Comparison of ENCODE assay signal across 1 cellular context in the genomic region with DNA sequence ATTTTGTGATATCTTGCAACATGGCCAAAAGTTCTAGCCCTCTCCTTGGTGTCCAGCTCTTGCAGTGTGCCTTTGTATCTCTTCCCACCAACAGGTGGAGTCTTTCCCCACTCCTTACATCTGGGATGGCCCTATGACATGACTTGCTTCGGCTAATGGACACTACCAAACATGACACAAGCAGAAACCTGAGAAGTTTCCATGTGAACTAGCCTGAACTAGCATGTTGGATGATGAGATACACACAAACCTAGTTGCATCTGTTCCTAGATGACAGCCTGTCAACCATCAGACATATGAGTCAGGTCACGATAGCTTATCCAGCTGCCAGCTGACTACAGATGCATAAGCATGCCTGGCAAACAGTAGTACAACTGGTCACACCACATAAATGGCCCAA.
TF ChIP-seq lines count a peak whose summit lies in the region.

No MANE protein-coding gene starts in this region.

TF ChIP-seq in IMR-90, 13 proteins besides CTCF, POLR2A, EP300 and RAD21 (continued from another document):
- no peak for TF ChIP-seq CHD1 (IDR thresholded peaks at IDR 0.05; ENCODE audit: low read depth, low read length)
- no peak for TF ChIP-seq ELK1 (IDR thresholded peaks at IDR 0.05; ENCODE audit: borderline replicate concordance, low read depth, low read length)
- TF ChIP-seq RFX5 (IDR thresholded peaks at IDR 0.05; ENCODE audit: low read depth, low read length): no peak
- no peak for TF ChIP-seq MAZ (IDR thresholded peaks at IDR 0.05; ENCODE audit: borderline replicate concordance, low read depth, low read length)
- TF ChIP-seq SMC3 (IDR thresholded peaks at IDR 0.05; ENCODE audit: low read depth, low read length): no peak
- TF ChIP-seq CEBPB (IDR thresholded peaks at IDR 0.05; ENCODE audit: low read depth, low read length): no peak
- TF ChIP-seq MXI1 (IDR thresholded peaks at IDR 0.05; ENCODE audit: borderline replicate concordance, low read depth, low read length): no peak
- TF ChIP-seq NFE2L2 (IDR thresholded peaks at IDR 0.05; ENCODE audit: low read depth, low read length): no peak
- TF ChIP-seq BHLHE40 (IDR thresholded peaks at IDR 0.05; ENCODE audit: low read depth, low read length): no peak
- no peak for TF ChIP-seq MAFK (IDR thresholded peaks at IDR 0.05; ENCODE audit: low read depth, low read length)
- TF ChIP-seq RCOR1 (IDR thresholded peaks at IDR 0.05; ENCODE audit: insufficient replicate concordance, low read length): no peak
- no peak for TF ChIP-seq FOS (IDR thresholded peaks at IDR 0.05; ENCODE audit: low read depth, low read length)
TF ChIP-seq in IMR-90: peak in this region for 0.
